In the genomic region with DNA sequence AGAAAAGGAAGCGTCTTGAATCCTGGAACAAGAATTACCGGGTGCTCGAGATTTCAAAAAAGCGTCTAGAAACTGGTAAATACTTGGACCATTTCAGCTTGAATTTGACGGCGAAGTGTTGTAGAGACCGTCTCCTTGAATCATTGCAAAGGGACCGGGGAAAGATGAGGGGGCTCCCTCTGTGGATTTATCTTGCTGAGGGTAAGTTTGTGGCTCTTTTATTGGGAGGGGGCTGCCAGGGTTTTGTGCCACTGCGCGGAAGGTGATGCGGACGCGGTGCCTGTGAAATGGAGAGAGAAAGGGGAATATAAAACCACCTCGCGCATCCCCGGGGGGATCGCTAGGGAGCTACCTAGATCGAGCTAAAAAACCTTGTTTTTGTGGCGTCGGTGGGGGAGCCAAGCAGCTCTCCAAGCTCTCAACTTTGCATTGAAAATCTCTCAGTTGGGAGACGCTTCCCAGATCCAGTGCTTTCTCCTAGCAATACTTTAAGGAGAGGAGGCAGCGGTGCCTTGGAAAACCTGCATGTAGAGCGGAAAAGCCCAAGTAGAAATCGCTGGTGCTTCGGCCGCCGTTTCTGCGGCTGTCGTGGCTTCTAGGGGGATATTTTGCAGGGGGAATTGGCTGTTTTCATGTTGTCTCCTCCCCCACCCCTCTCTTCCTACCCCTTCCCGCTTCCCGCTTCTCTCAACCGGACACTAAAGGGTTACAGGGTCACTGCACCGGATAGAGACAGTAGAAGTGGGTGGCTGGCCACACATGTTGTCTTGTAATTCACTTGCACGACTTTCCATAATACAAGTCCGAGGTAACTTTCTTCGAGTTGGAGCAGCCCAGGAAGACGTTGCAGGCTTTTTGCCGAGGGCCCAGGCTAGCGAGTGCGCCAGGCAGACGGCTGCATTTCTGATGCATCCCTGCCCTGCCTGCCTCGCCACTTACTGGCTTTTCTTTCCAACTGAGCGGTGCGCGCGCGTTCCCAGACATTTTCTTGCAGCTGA, we compare ENCODE assay signal across 1 cellular context.
TF ChIP-seq lines count a peak whose summit lies in the region.

No MANE protein-coding gene starts in this region.

TF ChIP-seq in HepG2, 621 proteins besides CTCF, POLR2A, EP300 and RAD21 (continued from another document):
- TF ChIP-seq, protein P1, sequence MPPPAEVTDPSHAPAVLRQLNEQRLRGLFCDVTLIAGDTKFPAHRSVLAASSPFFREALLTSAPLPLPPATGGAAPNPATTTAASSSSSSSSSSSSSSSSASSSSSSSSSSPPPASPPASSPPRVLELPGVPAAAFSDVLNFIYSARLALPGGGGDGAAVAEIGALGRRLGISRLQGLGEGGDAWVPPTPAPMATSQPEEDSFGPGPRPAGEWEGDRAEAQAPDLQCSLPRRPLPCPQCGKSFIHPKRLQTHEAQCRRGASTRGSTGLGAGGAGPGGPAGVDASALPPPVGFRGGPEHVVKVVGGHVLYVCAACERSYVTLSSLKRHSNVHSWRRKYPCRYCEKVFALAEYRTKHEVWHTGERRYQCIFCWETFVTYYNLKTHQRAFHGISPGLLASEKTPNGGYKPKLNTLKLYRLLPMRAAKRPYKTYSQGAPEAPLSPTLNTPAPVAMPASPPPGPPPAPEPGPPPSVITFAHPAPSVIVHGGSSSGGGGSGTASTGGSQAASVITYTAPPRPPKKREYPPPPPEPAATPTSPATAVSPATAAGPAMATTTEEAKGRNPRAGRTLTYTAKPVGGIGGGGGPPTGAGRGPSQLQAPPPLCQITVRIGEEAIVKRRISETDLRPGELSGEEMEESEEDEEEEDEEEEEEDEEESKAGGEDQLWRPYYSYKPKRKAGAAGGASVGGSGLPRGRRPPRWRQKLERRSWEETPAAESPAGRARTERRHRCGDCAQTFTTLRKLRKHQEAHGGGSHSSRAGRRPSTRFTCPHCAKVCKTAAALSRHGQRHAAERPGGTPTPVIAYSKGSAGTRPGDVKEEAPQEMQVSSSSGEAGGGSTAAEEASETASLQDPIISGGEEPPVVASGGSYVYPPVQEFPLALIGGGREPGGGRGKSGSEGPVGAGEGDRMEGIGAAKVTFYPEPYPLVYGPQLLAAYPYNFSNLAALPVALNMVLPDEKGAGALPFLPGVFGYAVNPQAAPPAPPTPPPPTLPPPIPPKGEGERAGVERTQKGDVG (CRISPR knock-in tag; IDR thresholded peaks at IDR 0.05; ENCODE audit: borderline replicate concordance) = no peak
- TF ChIP-seq ZFX (CRISPR knock-in tag; IDR thresholded peaks at IDR 0.05; ENCODE audit: low read depth) (no peak), SMC3 (IDR thresholded peaks at IDR 0.05; ENCODE audit: low read length) (no peak), CSRNP2 (CRISPR knock-in tag; conservative IDR thresholded peaks at IDR 0.05; ENCODE audit: low read depth) (no peak), POLR2G (IDR thresholded peaks at IDR 0.05; ENCODE audit: low read depth, low read length) (no peak), ZNF674 (CRISPR knock-in tag; IDR thresholded peaks at IDR 0.05; ENCODE audit: low read depth) (no peak)
- TF ChIP-seq, protein P2, sequence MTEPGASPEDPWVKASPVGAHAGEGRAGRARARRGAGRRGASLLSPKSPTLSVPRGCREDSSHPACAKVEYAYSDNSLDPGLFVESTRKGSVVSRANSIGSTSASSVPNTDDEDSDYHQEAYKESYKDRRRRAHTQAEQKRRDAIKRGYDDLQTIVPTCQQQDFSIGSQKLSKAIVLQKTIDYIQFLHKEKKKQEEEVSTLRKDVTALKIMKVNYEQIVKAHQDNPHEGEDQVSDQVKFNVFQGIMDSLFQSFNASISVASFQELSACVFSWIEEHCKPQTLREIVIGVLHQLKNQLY (CRISPR knock-in tag; IDR thresholded peaks at IDR 0.05) = no peak
